ENCODE assay signal across 14 cellular contexts in the genomic region with DNA sequence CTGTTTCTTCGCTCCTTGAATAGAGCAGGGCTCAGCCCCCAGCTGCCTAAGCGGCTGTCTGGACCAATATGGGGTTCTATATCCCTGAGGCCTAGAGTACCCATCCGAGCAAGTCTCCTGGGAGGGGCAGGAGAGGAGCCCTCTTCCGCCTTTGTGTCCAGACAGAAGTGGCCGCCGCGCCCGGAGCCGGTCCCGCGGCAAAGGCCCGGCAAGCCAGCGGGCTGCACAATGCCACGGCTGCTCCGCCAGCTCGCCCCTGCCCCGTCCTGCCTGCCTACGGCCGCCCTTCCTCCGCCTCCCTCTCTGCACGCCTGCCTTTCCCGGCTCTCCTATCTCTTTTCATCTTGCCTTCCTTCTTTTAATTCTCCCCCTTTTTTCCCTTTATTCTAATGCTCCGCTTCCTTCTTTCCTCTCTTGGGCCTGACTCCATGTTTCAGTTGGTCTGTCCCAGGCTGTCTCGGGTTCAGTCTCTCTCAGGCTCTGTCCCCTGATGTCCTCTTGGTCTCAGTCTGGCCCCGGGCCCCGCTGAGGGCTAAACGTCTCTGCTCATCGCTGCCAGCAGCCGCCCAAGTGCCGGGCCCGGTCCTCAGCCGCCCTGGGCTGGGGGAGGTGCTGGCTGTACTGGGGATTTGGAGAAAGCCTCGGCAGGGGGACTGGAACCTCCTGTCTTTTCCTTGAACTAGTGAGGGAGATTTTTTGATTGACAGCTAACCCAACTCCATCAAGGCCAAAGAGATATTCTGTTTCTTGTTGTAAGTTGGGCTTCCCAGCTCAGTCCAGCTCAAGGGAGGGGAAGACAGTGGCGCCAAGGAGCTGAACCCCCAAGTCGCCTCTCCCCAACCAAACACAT. TPM values are rescaled to one million over a fixed set of nuclear protein-coding genes. Genes with fewer than 3 reads are reported as not detected.
DNase-seq lines count a peak whose midpoint lies in the region; ATAC-seq and TF ChIP-seq lines count a peak whose summit lies in the region.
"Had no signal": no experiment of that assay in that cellular context is flagged by ENCODE, and none has a peak within 500 bp of the region (broad histone marks: within the 10 kb centered on the region; RNA-seq: fewer than 3 reads in every experiment).

No MANE protein-coding gene starts in this region.

- H3K4me1 ChIP-seq in HEK293 (ENCODE audit: control insufficient read depth, insufficient read depth, low read length) = peaks cover 39% of the 10 kb centered on the region

- H3K27ac ChIP-seq in HEK293 (ENCODE audit: extremely low read depth, low read depth, low read length) = peak overlapping the region; percentile 98; the same call in 1 of the 2 replicates
- peak overlapping the region in 12 of 21 experiments; percentile 1 to 98 (median 84) for H3K27ac ChIP-seq in skin epidermis
- H3K27ac ChIP-seq: colonic mucosa had no signal

- H3K4me3 ChIP-seq in HEK293 (ENCODE audit: low read depth, low read length) (no peak overlapping the region), kidney epithelial cell (ENCODE audit: low read depth, low read length) (peak overlapping the region; percentile 52), skin epidermis (peak overlapping the region in 1 of 7 experiments; percentile 4)
- H3K4me3 ChIP-seq: colonic mucosa had no signal

- peak overlapping the region; percentile 7 for H3K27ac Mint-ChIP-seq in activated T-helper 1 cell treated with anti-CD3 and anti-CD28 coated beads, Interleukin-12 subunit alpha, Interleukin-12 subunit beta, Interleukin-2, Interleukin-4 antibody, amounts not matched to agents 30 ng/mL and 10 ng/mL and 1 ng/mL, durations not matched to agents 14 hours and 24 hours and 36 hours
- H3K27ac Mint-ChIP-seq: H9; stimulated activated naive CD8-positive, alpha-beta T cell treated with anti-CD3 and anti-CD28 coated beads, Interleukin-15, Interleukin-2, amounts not matched to agents 100 ng/mL and 50 ng/mL, for 24 hours had no signal

- no peaks in the 10 kb centered on the region for H3K9me3 ChIP-seq in HEK293 (ENCODE audit: control insufficient read depth, insufficient read depth, low read depth, low read length)
- H3K9me3 ChIP-seq: colonic mucosa had no signal

- intact Hi-C loops in activated T-helper 1 cell treated with anti-CD3 and anti-CD28 coated beads, Interleukin-12 subunit alpha, Interleukin-12 subunit beta, Interleukin-2, Interleukin-4 antibody, amounts not matched to agents 30 ng/mL and 10 ng/mL and 1 ng/mL, durations not matched to agents 14 hours and 24 hours and 36 hours (cut with micrococcal nuclease) = loop anchor here (2.0 to 5.0 kb wide), 3 partner anchors 15 to 35 kb away; a partner anchor contains a TSS

- no peak for ATAC-seq in HG03378 (IDR thresholded peaks at IDR 0.05; ENCODE audit: unreplicated experiment)

- no peaks in the 10 kb centered on the region for H3K9me3 Mint-ChIP-seq in activated T-helper 1 cell treated with anti-CD3 and anti-CD28 coated beads, Interleukin-12 subunit alpha, Interleukin-12 subunit beta, Interleukin-2, Interleukin-4 antibody, amounts not matched to agents 30 ng/mL and 10 ng/mL and 1 ng/mL, durations not matched to agents 14 hours and 24 hours and 36 hours
- H3K9me3 Mint-ChIP-seq: stimulated activated naive CD8-positive, alpha-beta T cell treated with anti-CD3 and anti-CD28 coated beads, Interleukin-15, Interleukin-2, amounts not matched to agents 100 ng/mL and 50 ng/mL, for 24 hours had no signal

- POLR2A ChIA-PET in HEK293 (lab: Yijun Ruan, JAX) = interaction anchor here (0.8 to 3.7 kb wide), 4 partner anchors 10 to 191 kb away, joined by 3 to 34 read pairs (median 3); a partner anchor contains a TSS

- H3K27me3 Mint-ChIP-seq in activated T-helper 1 cell treated with anti-CD3 and anti-CD28 coated beads, Interleukin-12 subunit alpha, Interleukin-12 subunit beta, Interleukin-2, Interleukin-4 antibody, amounts not matched to agents 30 ng/mL and 10 ng/mL and 1 ng/mL, durations not matched to agents 14 hours and 24 hours and 36 hours (ENCODE audit: insufficient read depth) = peaks cover 89% of the 10 kb centered on the region

- DNase-seq in activated T-helper 1 cell treated with anti-CD3 and anti-CD28 coated beads, Interleukin-12 subunit alpha, Interleukin-12 subunit beta, Interleukin-2, Interleukin-4 antibody, amounts not matched to agents 30 ng/mL and 10 ng/mL and 1 ng/mL, durations not matched to agents 14 hours and 24 hours and 36 hours (ENCODE audit: low spot score) = no peak
- no peak for DNase-seq in kidney epithelial cell (ENCODE audit: low read depth)
- DNase-seq in NCI-H2171 (lab: John Stamatoyannopoulos, UW) = no peak
- DNase-seq in D341Med (ENCODE audit: low spot score) = no peak
- DNase-seq: amniotic stem cell, colonic mucosa, GF-D8, H9, OCI-M1 had no signal

- no peak overlapping the region for H3K4me3 Mint-ChIP-seq in activated T-helper 1 cell treated with anti-CD3 and anti-CD28 coated beads, Interleukin-12 subunit alpha, Interleukin-12 subunit beta, Interleukin-2, Interleukin-4 antibody, amounts not matched to agents 30 ng/mL and 10 ng/mL and 1 ng/mL, durations not matched to agents 14 hours and 24 hours and 36 hours
- H3K4me3 Mint-ChIP-seq: H9 had no signal

- CTCF ChIA-PET in HEK293 (lab: Yijun Ruan, JAX) = interaction anchor here (0.6 to 6.7 kb wide), 10 partner anchors 10 to 251 kb away, joined by 3 to 49 read pairs (median 6); a partner anchor contains a TSS

- peaks cover 2% of the 10 kb centered on the region in 2 experiments; a peak in 2 of 3 replicates for H3K36me3 ChIP-seq in HEK293 (ENCODE audit: control insufficient read depth in 2 of 2, insufficient read depth in 1 of 2, low read length in 2 of 2)
- no peaks in the 10 kb centered on the region for H3K36me3 ChIP-seq in kidney epithelial cell (ENCODE audit: control insufficient read depth, insufficient read depth, low read length)
- H3K36me3 ChIP-seq: colonic mucosa had no signal

- TF ChIP-seq CTCF in HEK293 (tag by site-specific recombination; IDR thresholded peaks at IDR 0.05) (no peak), kidney epithelial cell (IDR thresholded peaks at IDR 0.05; ENCODE audit: insufficient read depth, low read length, poor library complexity, severe bottlenecking) (no peak)

- no peaks in the 10 kb centered on the region for H3K36me3 Mint-ChIP-seq in activated T-helper 1 cell treated with anti-CD3 and anti-CD28 coated beads, Interleukin-12 subunit alpha, Interleukin-12 subunit beta, Interleukin-2, Interleukin-4 antibody, amounts not matched to agents 30 ng/mL and 10 ng/mL and 1 ng/mL, durations not matched to agents 14 hours and 24 hours and 36 hours (ENCODE audit: low read depth)

- peaks cover 48% of the 10 kb centered on the region for H3K27me3 ChIP-seq in kidney epithelial cell (ENCODE audit: control insufficient read depth, insufficient read depth, low read length)

- peaks cover 26% of the 10 kb centered on the region for H3K4me1 Mint-ChIP-seq in activated T-helper 1 cell treated with anti-CD3 and anti-CD28 coated beads, Interleukin-12 subunit alpha, Interleukin-12 subunit beta, Interleukin-2, Interleukin-4 antibody, amounts not matched to agents 30 ng/mL and 10 ng/mL and 1 ng/mL, durations not matched to agents 14 hours and 24 hours and 36 hours (ENCODE audit: low read depth)

TF ChIP-seq in HEK293, 187 proteins besides CTCF, POLR2A, EP300 and RAD21 (continues in another document):
- TF ChIP-seq ZBTB20 (tag by site-specific recombination; IDR thresholded peaks at IDR 0.05) (peak; percentile 95), ZNF2 (tag by site-specific recombination; IDR thresholded peaks at IDR 0.05) (peak; percentile 66), EGR2 (tag by site-specific recombination; IDR thresholded peaks at IDR 0.05; ENCODE audit: low read depth) (peak; percentile 55), OSR2 (tag by site-specific recombination; IDR thresholded peaks at IDR 0.05) (no peak), ZNF394 (tag by site-specific recombination; IDR thresholded peaks at IDR 0.05; ENCODE audit: borderline replicate concordance) (0 out of 2 replicates have a peak, but pooled peaks have one; percentile 51), TCF7L2 (IDR thresholded peaks at IDR 0.05; ENCODE audit: borderline replicate concordance, low read depth, low read length) (no peak), ZBTB8A (tag by site-specific recombination; IDR thresholded peaks at IDR 0.05) (peak; percentile 77), ZNF324 (tag by site-specific recombination; IDR thresholded peaks at IDR 0.05) (no peak)
- TF ChIP-seq, protein P1, sequence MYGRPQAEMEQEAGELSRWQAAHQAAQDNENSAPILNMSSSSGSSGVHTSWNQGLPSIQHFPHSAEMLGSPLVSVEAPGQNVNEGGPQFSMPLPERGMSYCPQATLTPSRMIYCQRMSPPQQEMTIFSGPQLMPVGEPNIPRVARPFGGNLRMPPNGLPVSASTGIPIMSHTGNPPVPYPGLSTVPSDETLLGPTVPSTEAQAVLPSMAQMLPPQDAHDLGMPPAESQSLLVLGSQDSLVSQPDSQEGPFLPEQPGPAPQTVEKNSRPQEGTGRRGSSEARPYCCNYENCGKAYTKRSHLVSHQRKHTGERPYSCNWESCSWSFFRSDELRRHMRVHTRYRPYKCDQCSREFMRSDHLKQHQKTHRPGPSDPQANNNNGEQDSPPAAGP (tag by site-specific recombination; IDR thresholded peaks at IDR 0.05) = 0 out of 2 replicates have a peak, but pooled peaks have one; percentile 31

RNA-seq across cellular contexts. Expression of a gene that starts 2.4 kb away (rescaled TPM):
- not detected in 2 replicates for total RNA-seq in activated T-helper 1 cell treated with anti-CD3 and anti-CD28 coated beads, Interleukin-12 subunit alpha, Interleukin-12 subunit beta, Interleukin-2, Interleukin-4 antibody, amounts not matched to agents 30 ng/mL and 10 ng/mL and 1 ng/mL, durations not matched to agents 14 hours and 24 hours and 36 hours
- total RNA-seq in kidney epithelial cell = 12.3 and 15.5 TPM in 2 replicates
- total RNA-seq: colonic mucosa, H9, mucosa of gallbladder had no signal

RNA-seq across cellular contexts. Expression of a gene that starts 11.2 kb away (rescaled TPM):
- total RNA-seq in activated T-helper 1 cell treated with anti-CD3 and anti-CD28 coated beads, Interleukin-12 subunit alpha, Interleukin-12 subunit beta, Interleukin-2, Interleukin-4 antibody, amounts not matched to agents 30 ng/mL and 10 ng/mL and 1 ng/mL, durations not matched to agents 14 hours and 24 hours and 36 hours = not detected in 2 replicates
- total RNA-seq in kidney epithelial cell = 0.41 and 0.67 TPM in 2 replicates
- total RNA-seq: colonic mucosa, H9, mucosa of gallbladder had no signal

RNA-seq across cellular contexts. Expression of a gene that starts 12.6 kb away (rescaled TPM):
- not detected in 2 replicates for total RNA-seq in activated T-helper 1 cell treated with anti-CD3 and anti-CD28 coated beads, Interleukin-12 subunit alpha, Interleukin-12 subunit beta, Interleukin-2, Interleukin-4 antibody, amounts not matched to agents 30 ng/mL and 10 ng/mL and 1 ng/mL, durations not matched to agents 14 hours and 24 hours and 36 hours
- 5.9 and 9.2 TPM in 2 replicates for total RNA-seq in kidney epithelial cell
- total RNA-seq: colonic mucosa, H9, mucosa of gallbladder had no signal

RNA-seq across cellular contexts. Expression of a gene that starts 22.8 kb away (rescaled TPM):
- total RNA-seq in activated T-helper 1 cell treated with anti-CD3 and anti-CD28 coated beads, Interleukin-12 subunit alpha, Interleukin-12 subunit beta, Interleukin-2, Interleukin-4 antibody, amounts not matched to agents 30 ng/mL and 10 ng/mL and 1 ng/mL, durations not matched to agents 14 hours and 24 hours and 36 hours = not detected in 2 replicates
- 0.46 and 0.55 TPM in 2 replicates for total RNA-seq in kidney epithelial cell
- total RNA-seq: colonic mucosa, H9, mucosa of gallbladder had no signal

RNA-seq across cellular contexts. Expression of a gene that starts 24.6 kb away (rescaled TPM):
- total RNA-seq in activated T-helper 1 cell treated with anti-CD3 and anti-CD28 coated beads, Interleukin-12 subunit alpha, Interleukin-12 subunit beta, Interleukin-2, Interleukin-4 antibody, amounts not matched to agents 30 ng/mL and 10 ng/mL and 1 ng/mL, durations not matched to agents 14 hours and 24 hours and 36 hours = not detected in 2 replicates
- 0.58 and 0.96 TPM in 2 replicates for total RNA-seq in kidney epithelial cell
- total RNA-seq: colonic mucosa, H9, mucosa of gallbladder had no signal

Comparison
In these comparisons a context has a peak if more than half of its experiments do, and no peak if none do; other contexts are left out.
1. RNA of a gene that starts 2.4 kb away (total RNA-seq): 12.3 to 15.5 TPM in kidney epithelial cell; not detected in activated T-helper 1 cell treated with anti-CD3 and anti-CD28 coated beads, Interleukin-12 subunit alpha, Interleukin-12 subunit beta, Interleukin-2, Interleukin-4 antibody, amounts not matched to agents 30 ng/mL and 10 ng/mL and 1 ng/mL, durations not matched to agents 14 hours and 24 hours and 36 hours; every median in the first group is over 10 times any median in the second.